In genomic region chr22:46754826-46755225, GRCh38 we compare ENCODE assay signal across 12 cellular contexts. TPM values are rescaled to one million over a fixed set of nuclear protein-coding genes. Genes with fewer than 3 reads are reported as not detected.
DNase-seq lines count a peak whose midpoint lies in the region; ATAC-seq and TF ChIP-seq lines count a peak whose summit lies in the region.
"Had no signal": no experiment of that assay in that cellular context is flagged by ENCODE, and none has a peak within 500 bp of the region (broad histone marks: within the 10 kb centered on the region; RNA-seq: fewer than 3 reads in every experiment).

No MANE protein-coding gene starts in this region.

- DNase-seq in left ventricle myocardium superior, result peak; percentile 18
- DNase-seq in sigmoid colon, result peak; percentile 60
- no peak for DNase-seq in mucosa of gallbladder (ENCODE audit: low spot score)
- DNase-seq in GM20000 (ENCODE audit: low spot score), result no peak
- DNase-seq: activated naive CD8-positive, alpha-beta T cell treated with anti-CD3 and anti-CD28 coated beads, Interleukin-2, amount 10 ng/mL, durations not matched to agents 7 days and 5 days; DND-41; MM.1S had no signal

- H3K27ac Mint-ChIP-seq in activated T-helper 17 cell treated with anti-CD3 and anti-CD28 coated beads, Interleukin-2, amount 50 U/mL, for 72 hours, result no peak overlapping the region

- TF ChIP-seq CTCF in sigmoid colon (IDR thresholded peaks at IDR 0.05) (no peak), GM20000 (IDR thresholded peaks at IDR 0.05; ENCODE audit: extremely low read depth, missing control alignments) (no peak)

- 0 out of 2 replicates have a peak overlapping the region, but pooled peaks have one; percentile 86 for H3K27ac ChIP-seq in ACC112 (ENCODE audit: low read depth, low read length)
- H3K27ac ChIP-seq in sigmoid colon, result peak overlapping the region; percentile 67 to 81 (median 72)

- no peak for ATAC-seq in activated T-helper 17 cell treated with anti-CD3 and anti-CD28 coated beads, Interleukin-2, amount 50 U/mL, for 72 hours (replicated peaks)
- ATAC-seq in left ventricle myocardium superior (no peak), HG03280 (IDR thresholded peaks at IDR 0.05; ENCODE audit: unreplicated experiment) (no peak), HG03457 (IDR thresholded peaks at IDR 0.05; ENCODE audit: unreplicated experiment) (no peak)

- H3K4me3 Mint-ChIP-seq in activated T-helper 17 cell treated with anti-CD3 and anti-CD28 coated beads, Interleukin-2, amount 50 U/mL, for 72 hours, result peak overlapping the region; percentile 75
- H3K4me3 Mint-ChIP-seq: activated naive CD8-positive, alpha-beta T cell treated with anti-CD3 and anti-CD28 coated beads, Interleukin-2, amount 10 ng/mL, durations not matched to agents 7 days and 5 days; nephron had no signal

- H3K36me3 ChIP-seq in ACC112 (ENCODE audit: insufficient read depth, low read length) (no peaks in the 10 kb centered on the region), sigmoid colon (no peaks in the 10 kb centered on the region)

- no peak for TF ChIP-seq POLR2A in sigmoid colon (IDR thresholded peaks at IDR 0.05)

- peaks cover 9% of the 10 kb centered on the region for H3K36me3 Mint-ChIP-seq in activated T-helper 17 cell treated with anti-CD3 and anti-CD28 coated beads, Interleukin-2, amount 50 U/mL, for 72 hours (ENCODE audit: low read depth)

- no peak for TF ChIP-seq EP300 in sigmoid colon (IDR thresholded peaks at IDR 0.05)

- H3K79me2 ChIP-seq in ACC112 (ENCODE audit: control insufficient read depth, insufficient read depth, low read length, unreplicated experiment), result no peaks in the 10 kb centered on the region

- peaks cover 28% of the 10 kb centered on the region for H3K4me1 Mint-ChIP-seq in activated T-helper 17 cell treated with anti-CD3 and anti-CD28 coated beads, Interleukin-2, amount 50 U/mL, for 72 hours

- H3K4me3 ChIP-seq in ACC112 (ENCODE audit: low read depth, low read length) (no peak overlapping the region), sigmoid colon (no peak overlapping the region)

- H3K4me1 ChIP-seq in ACC112 (ENCODE audit: control insufficient read depth, insufficient read depth, low read length, unreplicated experiment) (peaks cover 20% of the 10 kb centered on the region), sigmoid colon (peaks cover 0 to 37% (median 28%) of the 10 kb centered on the region in 4 donors)

- H3K27me3 ChIP-seq in ACC112 (ENCODE audit: insufficient read depth, low read length) (no peaks in the 10 kb centered on the region), sigmoid colon (no peaks in the 10 kb centered on the region)

- no peak overlapping the region for H2AFZ ChIP-seq in ACC112 (ENCODE audit: low read length, unreplicated experiment)

- intact Hi-C loops in left ventricle myocardium superior (cut with micrococcal nuclease) (no loop called here), sigmoid colon (cut with DNase I) (no loop called here)

- no peaks in the 10 kb centered on the region for H3K27me3 Mint-ChIP-seq in activated T-helper 17 cell treated with anti-CD3 and anti-CD28 coated beads, Interleukin-2, amount 50 U/mL, for 72 hours
- H3K27me3 Mint-ChIP-seq: activated naive CD8-positive, alpha-beta T cell treated with anti-CD3 and anti-CD28 coated beads, Interleukin-2, amount 10 ng/mL, durations not matched to agents 7 days and 5 days had no signal

- no peaks in the 10 kb centered on the region for H3K9me3 ChIP-seq in sigmoid colon

- WGBS in sigmoid colon, 2 donors, result 82 to 85% methylated on average over 6 of the region's 6 CpGs

- peaks cover 5% of the 10 kb centered on the region for H3K9me3 Mint-ChIP-seq in activated T-helper 17 cell treated with anti-CD3 and anti-CD28 coated beads, Interleukin-2, amount 50 U/mL, for 72 hours

RNA-seq across cellular contexts. Expression of gene TBC1D22A, which starts 7.6 kb away (rescaled TPM):
- total RNA-seq in activated T-helper 17 cell treated with anti-CD3 and anti-CD28 coated beads, Interleukin-2, amount 50 U/mL, for 72 hours, result 100 to 1,000 TPM in 1 of 2 donors, 10 to 100 TPM in 1; 52.4 to 108 TPM
- total RNA-seq in left ventricle myocardium superior (15.8 TPM), sigmoid colon (10 to 100 TPM; 13.6 to 14.3 (median 13.8) TPM), mucosa of gallbladder (33.0 TPM)
- polyA plus RNA-seq in sigmoid colon, result 10 to 100 TPM; 19.2 to 34.6 (median 19.4) TPM

RNA-seq across cellular contexts. Expression of gene CERK, which starts 16.8 kb away (rescaled TPM):
- total RNA-seq in activated T-helper 17 cell treated with anti-CD3 and anti-CD28 coated beads, Interleukin-2, amount 50 U/mL, for 72 hours, result 100 to 1,000 TPM in 1 of 2 donors, 10 to 100 TPM in 1; 90.7 to 124 TPM
- total RNA-seq in left ventricle myocardium superior (87.5 TPM), sigmoid colon (10 to 100 TPM; 23.9 to 45.5 (median 29.2) TPM), mucosa of gallbladder (41.8 TPM)
- polyA plus RNA-seq in sigmoid colon, result 10 to 100 TPM; 26.1 to 29.5 (median 26.4) TPM

Comparison
In these comparisons a context has a peak if more than half of its experiments do, and no peak if none do; other contexts are left out.
1. DNase-seq: peak in left ventricle myocardium superior (single experiment) and sigmoid colon (single experiment); none in mucosa of gallbladder (single experiment) and GM20000 (single experiment).